In genomic region chr6:42978793-42979522, GRCh38 we compare ENCODE assay signal across 1 cellular context.
TF ChIP-seq lines count a peak whose summit lies in the region.

TSS of gene PEX6 (minus strand) at chr6:42979181. CDS start at chr6:42979150, 31 bp downstream.

TF ChIP-seq in K562, 482 proteins besides CTCF, POLR2A, EP300 and RAD21 (continued from another document and continues in another):
- TF ChIP-seq MGA (IDR thresholded peaks at IDR 0.05), result peak; percentile 83
- no peak for TF ChIP-seq ZC3H8 (IDR thresholded peaks at IDR 0.05)
- TF ChIP-seq ETS2 (tag; IDR thresholded peaks at IDR 0.05; ENCODE audit: borderline replicate concordance, poor library complexity, severe bottlenecking), result no peak
- TF ChIP-seq TEAD1 (CRISPR knock-in tag; IDR thresholded peaks at IDR 0.05), result 0 out of 4 replicates have a peak, but pooled peaks of 1 of the 2 experiments have one; percentile 14
- TF ChIP-seq ESRRB (CRISPR knock-in tag; IDR thresholded peaks at IDR 0.05; ENCODE audit: borderline replicate concordance), result 0 out of 2 replicates have a peak, but pooled peaks have one; percentile 9
- peak; percentile 92 for TF ChIP-seq ZNF316 (IDR thresholded peaks at IDR 0.05)
- no peak for TF ChIP-seq KDM1A (IDR thresholded peaks at IDR 0.05)
- TF ChIP-seq ZFP36 (IDR thresholded peaks at IDR 0.05; ENCODE audit: low read depth, low read length, partially characterized antibody), result peak; percentile 26
- TF ChIP-seq MECOM (CRISPR knock-in tag; IDR thresholded peaks at IDR 0.05), result no peak
- peak; percentile 25; the same call in 1 of the 2 replicates for TF ChIP-seq ZNF584 (CRISPR knock-in tag; IDR thresholded peaks at IDR 0.05; ENCODE audit: low read depth)
- TF ChIP-seq ZNF75A (CRISPR knock-in tag; IDR thresholded peaks at IDR 0.05), result no peak
- no peak for TF ChIP-seq PHTF2 (CRISPR knock-in tag; IDR thresholded peaks at IDR 0.05)
- TF ChIP-seq ATF1 (CRISPR knock-in tag; IDR thresholded peaks at IDR 0.05), result no peak; the same call in 1 of the 2 replicates
- peak; percentile 89 for TF ChIP-seq ATF1 (tag; IDR thresholded peaks at IDR 0.05)
- TF ChIP-seq MAX (CRISPR knock-in tag; IDR thresholded peaks at IDR 0.05), result 0 out of 2 replicates have a peak, but pooled peaks have one; percentile 67
- TF ChIP-seq ZNF655 (CRISPR knock-in tag; IDR thresholded peaks at IDR 0.05), result no peak
- peak; percentile 92 for TF ChIP-seq POLR2AphosphoS5 (IDR thresholded peaks at IDR 0.05; ENCODE audit: control insufficient read depth, insufficient read depth, low read depth, low read length)
- TF ChIP-seq MIER1 (IDR thresholded peaks at IDR 0.05; ENCODE audit: low read depth), result no peak
- TF ChIP-seq ZBTB11 (CRISPR knock-in tag; IDR thresholded peaks at IDR 0.05), result peak in 2 of 3 experiments; percentile 61 to 91; a peak in 3 of 6 replicates
- TF ChIP-seq ZC3H4 (CRISPR knock-in tag; IDR thresholded peaks at IDR 0.05; ENCODE audit: borderline replicate concordance), result no peak
- TF ChIP-seq DPF2 (IDR thresholded peaks at IDR 0.05), result peak; percentile 75
- TF ChIP-seq TBL1XR1 (IDR thresholded peaks at IDR 0.05; ENCODE audit: low read length in 2 of 2), result 0 out of 4 replicates have a peak, but pooled peaks of 1 of the 2 experiments have one; percentile 19
- no peak for TF ChIP-seq ZNF717 (CRISPR knock-in tag; IDR thresholded peaks at IDR 0.05)
- peak; percentile 93 for TF ChIP-seq ETV1 (tag; conservative IDR thresholded peaks at IDR 0.05; ENCODE audit: low read depth)
- TF ChIP-seq SRSF3 (IDR thresholded peaks at IDR 0.05; ENCODE audit: insufficient read depth, low read length), result 0 out of 2 replicates have a peak, but pooled peaks have one; percentile 23
- TF ChIP-seq NFRKB (IDR thresholded peaks at IDR 0.05; ENCODE audit: low read depth), result 0 out of 2 replicates have a peak, but pooled peaks have one; percentile 74
- TF ChIP-seq GTF2B (IDR thresholded peaks at IDR 0.05; ENCODE audit: extremely low read depth, insufficient read length), result peak; percentile 54
- no peak for TF ChIP-seq KLF16 (IDR thresholded peaks at IDR 0.05)
- TF ChIP-seq ARID2 (IDR thresholded peaks at IDR 0.05), result no peak
- peak; percentile 93 for TF ChIP-seq TAF1 (IDR thresholded peaks at IDR 0.05; ENCODE audit: control insufficient read depth, extremely low read depth, insufficient read depth, low read length, severe bottlenecking)
- peak; percentile 59; the same call in 1 of the 2 replicates for TF ChIP-seq BCOR (IDR thresholded peaks at IDR 0.05)
- no peak for TF ChIP-seq NELFE (IDR thresholded peaks at IDR 0.05; ENCODE audit: insufficient read depth, insufficient read length)
- TF ChIP-seq CEBPB (tag; IDR thresholded peaks at IDR 0.05), result 0 out of 2 replicates have a peak, but pooled peaks have one; percentile 9
- peak; percentile 68 for TF ChIP-seq NR2C2 (CRISPR knock-in tag; IDR thresholded peaks at IDR 0.05)
- peak; percentile 88 for TF ChIP-seq NR2C2 (tag; IDR thresholded peaks at IDR 0.05)
- no peak for TF ChIP-seq ZNF134 (CRISPR knock-in tag; conservative IDR thresholded peaks at IDR 0.05)
- TF ChIP-seq TARDBP (IDR thresholded peaks at IDR 0.05), result 0 out of 2 replicates have a peak, but pooled peaks have one; percentile 34
- 0 out of 2 replicates have a peak, but pooled peaks have one; percentile 0 for TF ChIP-seq E2F5 (CRISPR knock-in tag; IDR thresholded peaks at IDR 0.05)
- TF ChIP-seq DMBX1 (CRISPR knock-in tag; IDR thresholded peaks at IDR 0.05; ENCODE audit: borderline replicate concordance), result peak; percentile 23; the same call in 1 of the 2 replicates
- TF ChIP-seq ZNF77 (CRISPR knock-in tag; IDR thresholded peaks at IDR 0.05), result no peak
- no peak; the same call in 1 of the 2 replicates for TF ChIP-seq ZNF511 (CRISPR knock-in tag; IDR thresholded peaks at IDR 0.05)
- no peak for TF ChIP-seq CBFB (CRISPR knock-in tag; IDR thresholded peaks at IDR 0.05)
- TF ChIP-seq ASH1L (IDR thresholded peaks at IDR 0.05; ENCODE audit: borderline replicate concordance, low read depth, partially characterized antibody), result peak; percentile 11
